Comparison of ENCODE assay signal across 1 cellular context in the genomic region with DNA sequence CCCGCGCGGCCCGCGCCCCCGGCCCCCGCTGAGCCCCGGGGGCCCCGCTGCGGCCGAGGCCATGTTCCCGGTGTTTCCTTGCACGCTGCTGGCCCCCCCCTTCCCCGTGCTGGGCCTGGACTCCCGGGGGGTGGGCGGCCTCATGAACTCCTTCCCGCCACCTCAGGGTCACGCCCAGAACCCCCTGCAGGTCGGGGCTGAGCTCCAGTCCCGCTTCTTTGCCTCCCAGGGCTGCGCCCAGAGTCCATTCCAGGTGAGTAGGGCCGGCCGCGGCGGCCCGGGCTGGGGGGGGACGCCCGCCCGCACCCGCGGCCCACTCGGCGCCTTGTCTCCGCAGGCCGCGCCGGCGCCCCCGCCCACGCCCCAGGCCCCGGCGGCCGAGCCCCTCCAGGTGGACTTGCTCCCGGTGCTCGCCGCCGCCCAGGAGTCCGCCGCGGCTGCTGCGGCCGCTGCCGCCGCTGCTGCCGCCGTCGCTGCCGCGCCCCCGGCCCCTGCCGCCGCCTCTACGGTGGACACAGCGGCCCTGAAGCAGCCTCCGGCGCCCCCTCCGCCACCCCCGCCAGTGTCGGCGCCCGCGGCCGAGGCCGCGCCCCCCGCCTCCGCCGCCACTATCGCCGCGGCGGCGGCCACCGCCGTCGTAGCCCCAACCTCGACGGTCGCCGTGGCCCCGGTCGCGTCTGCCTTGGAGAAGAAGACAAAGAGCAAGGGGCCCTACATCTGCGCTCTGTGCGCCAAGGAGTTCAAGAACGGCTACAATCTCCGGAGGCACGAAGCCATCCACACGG.
TF ChIP-seq lines count a peak whose summit lies in the region.

No MANE protein-coding gene starts in this region.

TF ChIP-seq in WTC11, 78 proteins besides CTCF, POLR2A, EP300 and RAD21 (continued from another document):
- TF ChIP-seq FOXP4 (CRISPR knock-in tag; IDR thresholded peaks at IDR 0.05): 0 out of 2 replicates have a peak, but pooled peaks have one; percentile 58
- 0 out of 2 replicates have a peak, but pooled peaks have one; percentile 18 for TF ChIP-seq RELA (CRISPR knock-in tag; IDR thresholded peaks at IDR 0.05; ENCODE audit: borderline replicate concordance)
- TF ChIP-seq TCF7 (CRISPR knock-in tag; IDR thresholded peaks at IDR 0.05; ENCODE audit: low read depth): 0 out of 2 replicates have a peak, but pooled peaks have one; percentile 56
- peak; percentile 74; the same call in 1 of the 2 replicates for TF ChIP-seq NFE2L1 (CRISPR knock-in tag; IDR thresholded peaks at IDR 0.05)
- TF ChIP-seq ARID4B (CRISPR knock-in tag; IDR thresholded peaks at IDR 0.05; ENCODE audit: borderline replicate concordance): no peak
- no peak for TF ChIP-seq FOXP1 (CRISPR knock-in tag; IDR thresholded peaks at IDR 0.05; ENCODE audit: borderline replicate concordance)
- TF ChIP-seq MYBL2 (CRISPR knock-in tag; IDR thresholded peaks at IDR 0.05): 0 out of 2 replicates have a peak, but pooled peaks have one; percentile 23
- TF ChIP-seq TP53 (CRISPR knock-in tag; IDR thresholded peaks at IDR 0.05): 0 out of 2 replicates have a peak, but pooled peaks have one; percentile 31
- TF ChIP-seq, protein P1, sequence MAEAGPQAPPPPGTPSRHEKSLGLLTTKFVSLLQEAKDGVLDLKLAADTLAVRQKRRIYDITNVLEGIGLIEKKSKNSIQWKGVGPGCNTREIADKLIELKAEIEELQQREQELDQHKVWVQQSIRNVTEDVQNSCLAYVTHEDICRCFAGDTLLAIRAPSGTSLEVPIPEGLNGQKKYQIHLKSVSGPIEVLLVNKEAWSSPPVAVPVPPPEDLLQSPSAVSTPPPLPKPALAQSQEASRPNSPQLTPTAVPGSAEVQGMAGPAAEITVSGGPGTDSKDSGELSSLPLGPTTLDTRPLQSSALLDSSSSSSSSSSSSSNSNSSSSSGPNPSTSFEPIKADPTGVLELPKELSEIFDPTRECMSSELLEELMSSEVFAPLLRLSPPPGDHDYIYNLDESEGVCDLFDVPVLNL (CRISPR knock-in tag; IDR thresholded peaks at IDR 0.05; ENCODE audit: borderline replicate concordance, low read depth): peak; percentile 82; the same call in 1 of the 2 replicates
- TF ChIP-seq TEAD1 (CRISPR knock-in tag; IDR thresholded peaks at IDR 0.05): 0 out of 2 replicates have a peak, but pooled peaks have one; percentile 36
- TF ChIP-seq NR3C1 (CRISPR knock-in tag; conservative IDR thresholded peaks at IDR 0.05; ENCODE audit: low read depth): no peak
